ENCODE assay signal across 18 cellular contexts in the genomic region with DNA sequence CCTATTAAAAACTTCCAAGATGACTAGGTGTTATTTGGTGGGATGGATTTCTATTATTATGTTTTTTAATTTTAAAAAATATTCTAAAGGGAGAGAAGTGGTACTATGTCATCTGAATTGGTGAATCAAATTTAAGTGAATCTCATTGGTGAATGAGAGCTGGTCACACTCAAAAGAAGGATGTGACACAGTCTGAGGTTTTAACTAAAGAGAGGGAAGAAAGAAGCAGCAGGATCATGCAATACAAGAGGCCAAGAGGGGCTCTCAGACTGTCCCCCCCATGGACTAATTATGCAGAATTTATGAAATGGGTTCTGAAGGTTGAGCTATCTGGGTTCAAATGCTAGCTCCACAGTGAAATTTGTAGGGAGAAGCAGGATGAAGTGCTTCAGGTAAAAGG. TPM values are rescaled to one million over a fixed set of nuclear protein-coding genes. Genes with fewer than 3 reads are reported as not detected.
DNase-seq lines count a peak whose midpoint lies in the region; ATAC-seq and TF ChIP-seq lines count a peak whose summit lies in the region.
"Had no signal": no experiment of that assay in that cellular context is flagged by ENCODE, and none has a peak within 500 bp of the region (broad histone marks: within the 10 kb centered on the region; RNA-seq: fewer than 3 reads in every experiment).

No MANE protein-coding gene starts in this region.

- no peak overlapping the region for H3K9ac ChIP-seq in KMS-11

- intact Hi-C loops in dendritic cell treated with granulocyte-macrophage colony-stimulating factor and Interleukin-4, amounts not matched to agents 40 ng/mL and 50 ng/mL, for 4 days (cut with micrococcal nuclease): loop anchor here (2.0 kb wide), 1 partner anchor 14 kb away; no protein-coding TSS in a partner anchor
- intact Hi-C loops in spleen (cut with DNase I; ENCODE audit: low total_unique reads) (no loop called here), cardiac septum (cut with DNase I) (no loop called here)

- no peaks in the 10 kb centered on the region for H3K27me3 Mint-ChIP-seq in dendritic cell treated with granulocyte-macrophage colony-stimulating factor and Interleukin-4, amounts not matched to agents 40 ng/mL and 50 ng/mL, for 4 days
- H3K27me3 Mint-ChIP-seq in T-helper 17 cell: no peaks in the 10 kb centered on the region
- H3K27me3 Mint-ChIP-seq: activated CD4-positive, alpha-beta T cell treated with anti-CD3 and anti-CD28 coated beads, Interleukin-2, amount 10 ng/mL, durations not matched to agents 24 days and 14 days; activated naive CD4-positive, alpha-beta T cell treated with anti-CD3 and anti-CD28 coated beads, Interleukin-2, amount 50 U/mL, for 24 hours had no signal

- H3K9me3 ChIP-seq in spleen: no peaks in the 10 kb centered on the region
- no peaks in the 10 kb centered on the region for H3K9me3 ChIP-seq in T-helper 17 cell (ENCODE audit: control insufficient read depth, low read length, poor library complexity, severe bottlenecking)
- no peaks in the 10 kb centered on the region for H3K9me3 ChIP-seq in WERI-Rb-1 (ENCODE audit: severe bottlenecking)
- H3K9me3 ChIP-seq: BE2C, prostate gland had no signal

- H3K4me3 ChIP-seq in KMS-11 (IDR thresholded peaks at IDR 0.05; ENCODE audit: insufficient read depth, low read depth, low read length): no peak overlapping the region
- no peak overlapping the region for H3K4me3 ChIP-seq in spleen
- H3K4me3 ChIP-seq in WERI-Rb-1 (ENCODE audit: low read depth, low read length): no peak overlapping the region
- H3K4me3 ChIP-seq: dorsolateral prefrontal cortex, prostate gland had no signal

- H3K9me3 Mint-ChIP-seq in dendritic cell treated with granulocyte-macrophage colony-stimulating factor and Interleukin-4, amounts not matched to agents 40 ng/mL and 50 ng/mL, for 4 days: no peaks in the 10 kb centered on the region
- H3K9me3 Mint-ChIP-seq: activated CD4-positive, alpha-beta T cell treated with anti-CD3 and anti-CD28 coated beads, Interleukin-2, amount 10 ng/mL, durations not matched to agents 24 days and 14 days had no signal

- H3K4me1 Mint-ChIP-seq in dendritic cell treated with granulocyte-macrophage colony-stimulating factor and Interleukin-4, amounts not matched to agents 40 ng/mL and 50 ng/mL, for 4 days (ENCODE audit: low read depth): peaks cover 33% of the 10 kb centered on the region
- no peaks in the 10 kb centered on the region for H3K4me1 Mint-ChIP-seq in T-helper 17 cell
- H3K4me1 Mint-ChIP-seq: activated CD4-positive, alpha-beta T cell treated with anti-CD3 and anti-CD28 coated beads, Interleukin-2, amount 10 ng/mL, durations not matched to agents 24 days and 14 days; activated naive CD4-positive, alpha-beta T cell treated with anti-CD3 and anti-CD28 coated beads, Interleukin-2, amount 50 U/mL, for 24 hours had no signal

- TF ChIP-seq CTCF in KMS-11 (conservative IDR thresholded peaks at IDR 0.05; ENCODE audit: low read depth, low read length) (no peak), spleen (IDR thresholded peaks at IDR 0.05 in 8 of 11, conservative IDR thresholded peaks at IDR 0.05 in 3 of 11) (no peak), WERI-Rb-1 (IDR thresholded peaks at IDR 0.05; ENCODE audit: low read depth, low read length) (no peak)

- no peak for TF ChIP-seq POLR2A in spleen (IDR thresholded peaks at IDR 0.05)

- H3K79me2 ChIP-seq in KMS-11 (ENCODE audit: insufficient read depth, low read depth): peaks cover 32% of the 10 kb centered on the region; the same call in 1 of the 2 replicates

- peak overlapping the region; percentile 52 for H3K27ac Mint-ChIP-seq in dendritic cell treated with granulocyte-macrophage colony-stimulating factor and Interleukin-4, amounts not matched to agents 40 ng/mL and 50 ng/mL, for 4 days
- H3K27ac Mint-ChIP-seq in T-helper 17 cell: no peak overlapping the region
- H3K27ac Mint-ChIP-seq: activated CD4-positive, alpha-beta T cell treated with anti-CD3 and anti-CD28 coated beads, Interleukin-2, amount 10 ng/mL, durations not matched to agents 24 days and 14 days; activated naive CD4-positive, alpha-beta T cell treated with anti-CD3 and anti-CD28 coated beads, Interleukin-2, amount 50 U/mL, for 24 hours; brain had no signal

- no peak overlapping the region for H2AFZ ChIP-seq in KMS-11 (ENCODE audit: low read depth)

- no peak overlapping the region for H3K4me3 Mint-ChIP-seq in dendritic cell treated with granulocyte-macrophage colony-stimulating factor and Interleukin-4, amounts not matched to agents 40 ng/mL and 50 ng/mL, for 4 days
- H3K4me3 Mint-ChIP-seq in T-helper 17 cell: no peak overlapping the region
- H3K4me3 Mint-ChIP-seq: activated CD4-positive, alpha-beta T cell treated with anti-CD3 and anti-CD28 coated beads, Interleukin-2, amount 10 ng/mL, durations not matched to agents 24 days and 14 days; activated naive CD4-positive, alpha-beta T cell treated with anti-CD3 and anti-CD28 coated beads, Interleukin-2, amount 50 U/mL, for 24 hours; brain had no signal

- no peaks in the 10 kb centered on the region for H4K20me1 ChIP-seq in KMS-11 (ENCODE audit: insufficient read depth)

- DNase-seq in spleen: no peak
- no peak for DNase-seq in T-helper 17 cell
- DNase-seq in NCI-H2196 (lab: John Stamatoyannopoulos, UW; ENCODE audit: unreplicated experiment): no peak
- DNase-seq in cardiac septum (ENCODE audit: low spot score): no peak
- DNase-seq in WERI-Rb-1: no peak
- DNase-seq: activated CD4-positive, alpha-beta T cell treated with anti-CD3 and anti-CD28 coated beads, Interleukin-2, amount 10 ng/mL, durations not matched to agents 24 days and 14 days; BE2C; DMS 273 treated with DMSO at 0.1 percent for 48 hours; dorsolateral prefrontal cortex; left cardiac atrium; NCI-H1092; SIG-M5 had no signal

- ATAC-seq in GM19035 (IDR thresholded peaks at IDR 0.05; ENCODE audit: unreplicated experiment) (peak; percentile 11), T-helper 17 cell (no peak)

- H3K36me3 ChIP-seq in KMS-11 (ENCODE audit: insufficient read depth) (no peaks in the 10 kb centered on the region), spleen (no peaks in the 10 kb centered on the region), WERI-Rb-1 (no peaks in the 10 kb centered on the region)
- H3K36me3 ChIP-seq: BE2C, prostate gland had no signal

- H3K27ac ChIP-seq in KMS-11 (0 out of 2 replicates have a peak overlapping the region, but pooled peaks have one; percentile 8), spleen (peak overlapping the region in 7 of 8 donors; percentile 24 to 83 (median 74)), WERI-Rb-1 (no peak overlapping the region)
- H3K27ac ChIP-seq: prostate gland had no signal

- H3K4me2 ChIP-seq in KMS-11: peak overlapping the region; percentile 31; the same call in 1 of the 2 replicates

- no peaks in the 10 kb centered on the region for H3K27me3 ChIP-seq in KMS-11 (ENCODE audit: insufficient read depth, low read depth)
- no peaks in the 10 kb centered on the region for H3K27me3 ChIP-seq in spleen (replicated peaks in 1 of 7)
- H3K27me3 ChIP-seq in WERI-Rb-1 (ENCODE audit: insufficient read depth, low read depth, severe bottlenecking): no peaks in the 10 kb centered on the region
- H3K27me3 ChIP-seq: BE2C, dorsolateral prefrontal cortex had no signal

- H3K4me1 ChIP-seq in KMS-11 (ENCODE audit: low read depth, poor library complexity, severe bottlenecking) (peaks cover 62% of the 10 kb centered on the region), spleen (peaks cover 0 to 37% (median 17%) of the 10 kb centered on the region in 6 donors)
- H3K4me1 ChIP-seq: prostate gland had no signal

- no peaks in the 10 kb centered on the region for H3K36me3 Mint-ChIP-seq in dendritic cell treated with granulocyte-macrophage colony-stimulating factor and Interleukin-4, amounts not matched to agents 40 ng/mL and 50 ng/mL, for 4 days (ENCODE audit: low read depth)
- H3K36me3 Mint-ChIP-seq in T-helper 17 cell (ENCODE audit: low read depth): no peaks in the 10 kb centered on the region
- H3K36me3 Mint-ChIP-seq: activated naive CD4-positive, alpha-beta T cell treated with anti-CD3 and anti-CD28 coated beads, Interleukin-2, amount 50 U/mL, for 24 hours; brain had no signal

RNA-seq across cellular contexts. Expression of a gene that starts 16.2 kb away (rescaled TPM):
- 10 to 100 TPM in 2 of 7 donors, 1 to 10 TPM in 5; 3.7 to 10.6 (median 5.2) TPM for total RNA-seq in spleen
- polyA plus RNA-seq in spleen: 1 to 10 TPM in 2 of 3 donors, under 1 TPM in 1; 0.83 to 1.3 (median 1.1) TPM
- total RNA-seq in T-helper 17 cell: under 1 TPM; 0.42 to 0.65 TPM
- 0.13 TPM for total RNA-seq in cardiac septum
- total RNA-seq: activated CD4-positive, alpha-beta T cell treated with anti-CD3 and anti-CD28 coated beads, Interleukin-2, amount 10 ng/mL, durations not matched to agents 24 days and 14 days had no signal
